Comparison of ENCODE assay signal across 1 cellular context in genomic region chr2:232230557-232230956, GRCh38.
TF ChIP-seq lines count a peak whose summit lies in the region.

No MANE protein-coding gene starts in this region.

TF ChIP-seq in K562, 482 proteins besides CTCF, POLR2A, EP300 and RAD21 (continued from another document):
- TF ChIP-seq MAFF (IDR thresholded peaks at IDR 0.05; ENCODE audit: low read length), result no peak
